Comparison of ENCODE assay signal across 22 cellular contexts in the genomic region with DNA sequence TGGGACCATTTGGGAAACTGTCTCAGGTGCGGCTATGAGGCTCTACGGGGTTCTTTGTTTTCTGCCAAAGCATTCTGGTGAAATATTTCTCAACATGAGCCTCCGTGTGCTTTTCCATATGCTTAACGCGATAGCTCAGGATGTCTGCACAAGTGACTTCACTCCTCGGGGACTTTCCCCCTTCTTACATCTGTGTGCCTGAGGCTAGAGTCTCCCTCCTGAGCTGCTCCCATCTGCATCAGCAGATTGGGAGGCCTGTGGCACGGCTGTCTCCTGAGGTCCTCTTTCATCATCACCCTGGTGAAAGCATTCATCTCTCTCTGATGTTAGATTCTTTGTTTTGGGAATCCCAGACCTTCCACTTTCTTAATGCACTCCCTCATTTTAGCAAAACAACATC.
DNase-seq lines count a peak whose midpoint lies in the region; ATAC-seq and TF ChIP-seq lines count a peak whose summit lies in the region.
"Had no signal": no experiment of that assay in that cellular context is flagged by ENCODE, and none has a peak within 500 bp of the region (broad histone marks: within the 10 kb centered on the region; RNA-seq: fewer than 3 reads in every experiment).

No MANE protein-coding gene starts in this region.

- H3K4me1 Mint-ChIP-seq in HFFc6 (ENCODE audit: low read depth) = no peaks in the 10 kb centered on the region
- H3K4me1 Mint-ChIP-seq: CD4-positive, alpha-beta memory T cell; T-cell had no signal

- H3K27me3 Mint-ChIP-seq in HFFc6 (ENCODE audit: insufficient read depth) = no peaks in the 10 kb centered on the region
- H3K27me3 Mint-ChIP-seq: CD4-positive, alpha-beta memory T cell; T-cell had no signal

- DNase-seq in AG10803 (ENCODE audit: low read depth) = peak; percentile 17
- DNase-seq in ELF-1 (ENCODE audit: low read depth, low spot score) = peak; percentile 54
- DNase-seq in NCI-H69 (lab: John Stamatoyannopoulos, UW) = peak; percentile 74
- DNase-seq in HFFc6 = no peak
- DNase-seq in SKM-1 (lab: John Stamatoyannopoulos, UW; ENCODE audit: unreplicated experiment) = no peak
- DNase-seq: Caco-2; CD4-positive, alpha-beta memory T cell; DMS153; GOT3; Karpas-422; NCI-H1417; NCI-H2029; NCI-H345; NCI-H526 treated with DMSO at 0.1 percent for 48 hours; NK-92 treated with Interleukin-12 subunit alpha and Interleukin-12 subunit beta, amount 100 ng/mL, for 24 hours; SIG-M5; T-cell had no signal

- H3K9me3 ChIP-seq in iPS-18c (ENCODE audit: control insufficient read depth, insufficient read depth, low read length) = peaks cover 35% of the 10 kb centered on the region
- H3K9me3 ChIP-seq: Caco-2 had no signal

- H3K27ac Mint-ChIP-seq in HFFc6 = no peak overlapping the region
- H3K27ac Mint-ChIP-seq: CD4-positive, alpha-beta memory T cell; T-cell; T-helper 2 cell treated with Interferon-gamma antibody and Interleukin-4, amounts not matched to agents 5 μg/mL and 100 μg/mL, for 36 hours had no signal

- no peaks in the 10 kb centered on the region; the same call in 1 of the 2 replicates for H3K36me3 Mint-ChIP-seq in HFFc6 (ENCODE audit: low read depth)
- H3K36me3 Mint-ChIP-seq: CD4-positive, alpha-beta memory T cell; T-cell had no signal

- peaks cover 46% of the 10 kb centered on the region for H3K9me3 Mint-ChIP-seq in HFFc6

- no peak overlapping the region for H3K4me3 Mint-ChIP-seq in HFFc6
- H3K4me3 Mint-ChIP-seq: CD4-positive, alpha-beta memory T cell; T-cell; T-helper 2 cell treated with Interferon-gamma antibody and Interleukin-4, amounts not matched to agents 5 μg/mL and 100 μg/mL, for 36 hours had no signal

- TF ChIP-seq CTCF in AG10803 (conservative IDR thresholded peaks at IDR 0.05; ENCODE audit: low read length) = no peak
- TF ChIP-seq CTCF in HFFc6 (IDR thresholded peaks at IDR 0.05) = no peak

- no peak for ATAC-seq in GM21529 (IDR thresholded peaks at IDR 0.05; ENCODE audit: unreplicated experiment)
- ATAC-seq: HCT116, SK-N-SH treated with all-trans-retinoic acid at 6 μM for 48 hours, T-cell had no signal

- no peak overlapping the region for H3K4me3 ChIP-seq in AG10803 (ENCODE audit: low read length)
- H3K4me3 ChIP-seq in iPS-18c (ENCODE audit: insufficient read depth, low read depth, low read length) = peak overlapping the region; percentile 9; the same call in 1 of the 2 replicates

Comparison
In these comparisons a context has a peak if more than half of its experiments do, and no peak if none do; other contexts are left out.
1. DNase-seq: peak in AG10803 (single experiment), ELF-1 (single experiment) and NCI-H69 (single experiment); none in HFFc6 (single experiment) and SKM-1 (single experiment).